ENCODE assay signal across 25 cellular contexts in genomic region chr22:19814428-19814827, GRCh38. TPM values are rescaled to one million over a fixed set of nuclear protein-coding genes. Genes with fewer than 3 reads are reported as not detected.
DNase-seq lines count a peak whose midpoint lies in the region; ATAC-seq, FAIRE-seq and TF ChIP-seq lines count a peak whose summit lies in the region.
"Had no signal": no experiment of that assay in that cellular context is flagged by ENCODE, and none has a peak within 500 bp of the region (broad histone marks: within the 10 kb centered on the region; RNA-seq: fewer than 3 reads in every experiment).

No MANE protein-coding gene starts in this region.

- DNase-seq in activated CD4-positive, alpha-beta memory T cell treated with anti-CD3 and anti-CD28 coated beads, Interleukin-2, amount 10 ng/mL, durations not matched to agents 7 days and 5 days: peak; percentile 9
- DNase-seq in activated CD4-positive, alpha-beta memory T cell treated with anti-CD3 and anti-CD28 coated beads for 36 hours: no peak
- DNase-seq in RWPE1 (ENCODE audit: low spot score) (no peak), K562 (ENCODE audit: extremely low read depth in 1 of 4, low spot score in 3 of 4) (no peak), posterior vena cava (ENCODE audit: low spot score) (peak; percentile 37), A673 (ENCODE audit: low spot score) (no peak), body of pancreas (no peak)
- DNase-seq: 8988T, DMS153, DND-41, GOT3, HCEC 1CT, KG1, MG63, NCI-H1105 treated with DMSO at 0.1 percent for 48 hours, NCI-H146, NCI-H2029, NCI-H446 treated with DMSO at 0.1 percent for 48 hours, NCI-H526, PC-9, Right ventricle myocardium superior had no signal

- no peaks in the 10 kb centered on the region for H3K9me3 Mint-ChIP-seq in activated CD4-positive, alpha-beta memory T cell treated with anti-CD3 and anti-CD28 coated beads, Interleukin-2, amount 10 ng/mL, durations not matched to agents 7 days and 5 days
- no peaks in the 10 kb centered on the region for H3K9me3 Mint-ChIP-seq in activated CD4-positive, alpha-beta memory T cell treated with anti-CD3 and anti-CD28 coated beads for 36 hours

- no peak overlapping the region for H3K4me3 ChIP-seq in K562
- H3K4me3 ChIP-seq in A673 (ENCODE audit: low read depth, low read length, poor library complexity, severe bottlenecking): no peak overlapping the region
- H3K4me3 ChIP-seq in body of pancreas: no peak overlapping the region
- H3K4me3 ChIP-seq: MG63, PC-9, SJSA1 had no signal

- BruUV-seq in K562 (replicated peaks; lab: Mats Ljungman, UMichigan) (no TSS peak), A673 (replicated peaks; lab: Mats Ljungman, UMichigan) (no TSS peak)

- H2AFZ ChIP-seq in K562 (ENCODE audit: low read depth, low read length): no peak overlapping the region
- H2AFZ ChIP-seq: PC-9 had no signal

- H3K4me1 ChIP-seq in K562 (replicated peaks in 1 of 2; ENCODE audit: control insufficient read depth in 2 of 2, insufficient read depth in 2 of 2, low read length in 2 of 2) (peaks cover 22 to 70% of the 10 kb centered on the region in 2 experiments), A673 (ENCODE audit: insufficient read depth, low read length, poor library complexity, severe bottlenecking) (peaks cover 19% of the 10 kb centered on the region), body of pancreas (no peaks in the 10 kb centered on the region)

- POLR2A ChIA-PET in activated CD4-positive, alpha-beta memory T cell treated with anti-CD3 and anti-CD28 coated beads, Interleukin-2, amount 10 ng/mL, durations not matched to agents 7 days and 5 days (lab: Charles Lee): interaction anchor here (0.6 kb wide), 1 partner anchor 129 kb away, joined by 3 read pairs; no protein-coding TSS in a partner anchor
- POLR2A ChIA-PET in activated CD4-positive, alpha-beta memory T cell treated with anti-CD3 and anti-CD28 coated beads for 36 hours (lab: Charles Lee): no interaction called here
- POLR2A ChIA-PET in RWPE1 (lab: Yijun Ruan, JAX; ENCODE audit: low non-redundant PET) (no interaction called here), K562 (lab: Yijun Ruan, JAX) (interaction anchor here (0.6 to 2.0 kb wide), 16 partner anchors 9 to 382 kb away, joined by 3 to 12 read pairs (median 4); partner anchors contain the start of genes GNB1L, MRPL40 and RTL10), A673 (lab: Charles Lee; ENCODE audit: low non-redundant PET) (no interaction called here)

- H3K36me3 Mint-ChIP-seq in activated CD4-positive, alpha-beta memory T cell treated with anti-CD3 and anti-CD28 coated beads, Interleukin-2, amount 10 ng/mL, durations not matched to agents 7 days and 5 days (ENCODE audit: low read depth): no peaks in the 10 kb centered on the region
- peaks cover 3% of the 10 kb centered on the region for H3K36me3 Mint-ChIP-seq in activated CD4-positive, alpha-beta memory T cell treated with anti-CD3 and anti-CD28 coated beads for 36 hours

- peak overlapping the region in 1 of 2 experiments; percentile 54; a peak in 1 of 4 replicates for H3K9ac ChIP-seq in K562 (ENCODE audit: insufficient read depth in 1 of 2, low read depth in 2 of 2, low read length in 2 of 2)

- H3K4me2 ChIP-seq in K562 (ENCODE audit: insufficient read depth, low read length): no peak overlapping the region
- H3K4me2 ChIP-seq: PC-9 had no signal

- no peak for TF ChIP-seq EP300 in K562 (IDR thresholded peaks at IDR 0.05; ENCODE audit: low read length)

- no peak for TF ChIP-seq RAD21 in K562 (CRISPR knock-in tag; conservative IDR thresholded peaks at IDR 0.05 in 1 of 2, IDR thresholded peaks at IDR 0.05 in 1 of 2)

- H3K27me3 Mint-ChIP-seq in activated CD4-positive, alpha-beta memory T cell treated with anti-CD3 and anti-CD28 coated beads, Interleukin-2, amount 10 ng/mL, durations not matched to agents 7 days and 5 days: no peaks in the 10 kb centered on the region
- H3K27me3 Mint-ChIP-seq in activated CD4-positive, alpha-beta memory T cell treated with anti-CD3 and anti-CD28 coated beads for 36 hours: no peaks in the 10 kb centered on the region

- H3K27ac ChIP-seq in RWPE1: peak overlapping the region; percentile 32; the same call in 1 of the 2 replicates
- H3K27ac ChIP-seq in K562 (ENCODE audit: extremely low read depth, low read depth, low read length): no peak overlapping the region; the same call in 2 of the 3 replicates
- H3K27ac ChIP-seq in A673 (ENCODE audit: low read depth, low read length, poor library complexity, severe bottlenecking): no peak overlapping the region
- H3K27ac ChIP-seq in body of pancreas: no peak overlapping the region
- H3K27ac ChIP-seq: PC-9, SJSA1 had no signal

- no peak overlapping the region for H3K4me3 Mint-ChIP-seq in activated CD4-positive, alpha-beta memory T cell treated with anti-CD3 and anti-CD28 coated beads, Interleukin-2, amount 10 ng/mL, durations not matched to agents 7 days and 5 days
- no peak overlapping the region for H3K4me3 Mint-ChIP-seq in activated CD4-positive, alpha-beta memory T cell treated with anti-CD3 and anti-CD28 coated beads for 36 hours

- FAIRE-seq in K562 (lab: Jason Lieb, UNC): no peak

- intact Hi-C loops in activated CD4-positive, alpha-beta memory T cell treated with anti-CD3 and anti-CD28 coated beads for 36 hours (cut with micrococcal nuclease): no loop called here
- intact Hi-C loops in K562 (cut with micrococcal nuclease) (no loop called here), posterior vena cava (cut with DNase I) (no loop called here), A673 (cut with micrococcal nuclease; ENCODE audit: unreplicated experiment) (no loop called here), body of pancreas (cut with DNase I) (no loop called here)

- no peaks in the 10 kb centered on the region for H3K9me1 ChIP-seq in K562 (ENCODE audit: control insufficient read depth, insufficient read depth, low read length)

- H3K27me3 ChIP-seq in K562 (ENCODE audit: control insufficient read depth in 2 of 2, insufficient read depth in 2 of 2, low read length in 2 of 2): no peaks in the 10 kb centered on the region
- H3K27me3 ChIP-seq in A673 (replicated peaks; ENCODE audit: insufficient read depth, low read depth, low read length, poor library complexity): no peaks in the 10 kb centered on the region
- H3K27me3 ChIP-seq in body of pancreas: no peaks in the 10 kb centered on the region
- H3K27me3 ChIP-seq: MG63, SJSA1 had no signal

- H3K9me3 ChIP-seq in K562 (replicated peaks; ENCODE audit: control insufficient read depth, insufficient read depth, low read depth, low read length) (no peaks in the 10 kb centered on the region), A673 (ENCODE audit: low read depth, low read length, poor library complexity, severe bottlenecking) (no peaks in the 10 kb centered on the region), body of pancreas (no peaks in the 10 kb centered on the region)
- H3K9me3 ChIP-seq: MG63, SJSA1 had no signal

- H3K4me1 Mint-ChIP-seq in activated CD4-positive, alpha-beta memory T cell treated with anti-CD3 and anti-CD28 coated beads, Interleukin-2, amount 10 ng/mL, durations not matched to agents 7 days and 5 days: peaks cover 7% of the 10 kb centered on the region
- peaks cover 4% of the 10 kb centered on the region for H3K4me1 Mint-ChIP-seq in activated CD4-positive, alpha-beta memory T cell treated with anti-CD3 and anti-CD28 coated beads for 36 hours (ENCODE audit: low read depth)

- in situ Hi-C loops in K562 (cut with MboI): no loop called here

- CTCF ChIA-PET in activated CD4-positive, alpha-beta memory T cell treated with anti-CD3 and anti-CD28 coated beads, Interleukin-2, amount 10 ng/mL, durations not matched to agents 7 days and 5 days (lab: Charles Lee): no interaction called here
- CTCF ChIA-PET in activated CD4-positive, alpha-beta memory T cell treated with anti-CD3 and anti-CD28 coated beads for 36 hours (lab: Charles Lee): interaction anchor here (2.0 kb wide), 1 partner anchor 84 kb away, joined by 5 read pairs; no protein-coding TSS in a partner anchor
- CTCF ChIA-PET in RWPE1 (lab: Yijun Ruan, JAX): interaction anchor here (0.6 kb wide), 1 partner anchor 139 kb away, joined by 3 read pairs; no protein-coding TSS in a partner anchor
- CTCF ChIA-PET in K562 (lab: Yijun Ruan, JAX; ENCODE audit: low intra/inter-chr PET ratio): no interaction called here
- CTCF ChIA-PET in A673 (lab: Charles Lee): interaction anchor here (1.3 kb wide), 1 partner anchor 96 kb away, joined by 3 read pairs; no protein-coding TSS in a partner anchor

- H4K20me1 ChIP-seq in K562 (replicated peaks; ENCODE audit: control insufficient read depth, insufficient read depth, low read length): no peaks in the 10 kb centered on the region

- no peak for TF ChIP-seq POLR2A in K562 (conservative IDR thresholded peaks at IDR 0.05)
- no peak for TF ChIP-seq POLR2A in body of pancreas (IDR thresholded peaks at IDR 0.05)

- H3K36me3 ChIP-seq in K562 (ENCODE audit: control insufficient read depth, insufficient read depth, low read length): no peaks in the 10 kb centered on the region
- no peaks in the 10 kb centered on the region for H3K36me3 ChIP-seq in A673 (ENCODE audit: insufficient read depth, low read length, poor library complexity, severe bottlenecking)
- H3K36me3 ChIP-seq in body of pancreas (replicated peaks in 1 of 2; ENCODE audit: insufficient read depth in 1 of 2, low read depth in 2 of 2): no peaks in the 10 kb centered on the region
- H3K36me3 ChIP-seq: MG63, SJSA1 had no signal

- WGBS in K562 (ENCODE audit: insufficient coverage, low coverage, missing lambda C conversion rate): 74% methylated on average over 5 of the region's 5 CpGs
- 80 to 81% methylated on average over 5 of the region's 5 CpGs for WGBS in body of pancreas, 2 donors

- no peaks in the 10 kb centered on the region for H3K79me2 ChIP-seq in K562 (ENCODE audit: control insufficient read depth, insufficient read depth, low read length)

- ATAC-seq in K562 (no peak), GM19035 (IDR thresholded peaks at IDR 0.05; ENCODE audit: unreplicated experiment) (no peak), body of pancreas (no peak)

- H3K27ac Mint-ChIP-seq in activated CD4-positive, alpha-beta memory T cell treated with anti-CD3 and anti-CD28 coated beads, Interleukin-2, amount 10 ng/mL, durations not matched to agents 7 days and 5 days: no peak overlapping the region
- H3K27ac Mint-ChIP-seq in activated CD4-positive, alpha-beta memory T cell treated with anti-CD3 and anti-CD28 coated beads for 36 hours: no peak overlapping the region

- no peak for TF ChIP-seq CTCF in RWPE1 (conservative IDR thresholded peaks at IDR 0.05; ENCODE audit: low read depth)
- no peak for TF ChIP-seq CTCF in K562 (IDR thresholded peaks at IDR 0.05 in 2 of 3, conservative IDR thresholded peaks at IDR 0.05 in 1 of 3; ENCODE audit: insufficient read depth in 2 of 3, low read depth in 1 of 3, low read length in 3 of 3)
- no peak for TF ChIP-seq CTCF in A673 (conservative IDR thresholded peaks at IDR 0.05; ENCODE audit: low read depth, low read length)
- TF ChIP-seq CTCF in body of pancreas (IDR thresholded peaks at IDR 0.05): no peak

RNA-seq across cellular contexts. Expression of gene GNB1L, which starts 40.2 kb away (rescaled TPM):
- total RNA-seq in activated CD4-positive, alpha-beta memory T cell treated with anti-CD3 and anti-CD28 coated beads, Interleukin-2, amount 10 ng/mL, durations not matched to agents 7 days and 5 days: 1 to 10 TPM; 7.4 to 8.7 TPM
- total RNA-seq in activated CD4-positive, alpha-beta memory T cell treated with anti-CD3 and anti-CD28 coated beads for 36 hours: 10 to 100 TPM; 11.3 to 12.3 TPM
- 5.3 and 21.3 TPM in 2 replicates for total RNA-seq in K562 (2011; cell fraction: chromatin; rRNA removed; ENCODE audit: low replicate concordance)
- total RNA-seq in K562 (2011; cell fraction: nucleolus; rRNA removed): 21.8 and 25.5 TPM in 2 replicates
- total RNA-seq in K562 (2011; cell fraction: nucleoplasm; rRNA removed): 7.3 and 7.8 TPM in 2 replicates
- total RNA-seq in K562 (2014; rRNA removed) (48.9 and 69.1 TPM in 2 replicates), K562 (2014; rRNA removed; fragmentation: Illumina TruSeq; extraction: Trizol) (0.57 and 0.84 TPM in 2 replicates), K562 (2015; rRNA removed; fragmentation: Illumina TruSeq; extraction: Trizol) (17.8 and 20.6 TPM in 2 replicates), K562 (2021) (50.5 and 55.3 TPM in 2 replicates), posterior vena cava (1 to 10 TPM; 3.6 to 3.9 TPM), A673 (2021) (17.8 and 17.9 TPM in 2 replicates), body of pancreas (1 to 10 TPM; 1.3 to 3.3 TPM)
- polyA plus RNA-seq in K562 (2011; rRNA removed) (10.2 and 35.0 TPM in 2 replicates), K562 (2014; fragmentation: Illumina TruSeq; extraction: Trizol) (1.9 and 18.0 TPM in 2 replicates), K562 (2014; fragmentation: Nextera tagmentation; extraction: Ambion mirVana) (1 to 10 TPM in 1 of 2 experiments, under 1 TPM in 1; 0.56 to 3.5 TPM), K562 (2014; rRNA removed) (40.7 and 41.3 TPM in 2 replicates)
- 37.2 and 43.8 TPM in 2 replicates for polyA plus RNA-seq in K562 (2011; cell fraction: cytosol; rRNA removed)
- 33.2 and 43.3 TPM in 2 replicates for polyA plus RNA-seq in K562 (2011; cell fraction: nucleus; rRNA removed)
- polyA plus RNA-seq in K562 (2012): 42.2 and 62.2 TPM in 2 replicates
- 2.8 and 3.7 TPM in 2 replicates for polyA minus RNA-seq in K562 (2011; rRNA and poly(A)+ RNA removed)
- polyA minus RNA-seq in K562 (2011; cell fraction: cytosol; rRNA and poly(A)+ RNA removed): 13.2 and 33.0 TPM in 2 replicates
- polyA minus RNA-seq in K562 (2011; cell fraction: nucleus; rRNA and poly(A)+ RNA removed): 12.0 and 14.3 TPM in 2 replicates

RNA-seq across cellular contexts. Expression of gene RTL10, which starts 40.2 kb away (rescaled TPM):
- total RNA-seq in activated CD4-positive, alpha-beta memory T cell treated with anti-CD3 and anti-CD28 coated beads, Interleukin-2, amount 10 ng/mL, durations not matched to agents 7 days and 5 days: 10 to 100 TPM; 13.3 to 13.5 TPM
- 10 to 100 TPM; 11.5 to 13.5 TPM for total RNA-seq in activated CD4-positive, alpha-beta memory T cell treated with anti-CD3 and anti-CD28 coated beads for 36 hours
- total RNA-seq in K562 (2011; cell fraction: chromatin; rRNA removed; ENCODE audit: low replicate concordance): 82.4 and 192 TPM in 2 replicates
- 134 and 166 TPM in 2 replicates for total RNA-seq in K562 (2011; cell fraction: nucleolus; rRNA removed)
- total RNA-seq in K562 (2011; cell fraction: nucleoplasm; rRNA removed): 107 and 110 TPM in 2 replicates
- 32.5 and 42.0 TPM in 2 replicates for total RNA-seq in K562 (2014; rRNA removed)
- 16.3 and 19.8 TPM in 2 replicates for total RNA-seq in K562 (2014; rRNA removed; fragmentation: Illumina TruSeq; extraction: Trizol)
- 26.2 and 28.8 TPM in 2 replicates for total RNA-seq in K562 (2015; rRNA removed; fragmentation: Illumina TruSeq; extraction: Trizol)
- 75.4 and 75.5 TPM in 2 replicates for total RNA-seq in K562 (2021)
- 32.7 and 82.6 TPM in 2 replicates for polyA plus RNA-seq in K562 (2011; rRNA removed)
- 68.8 and 74.9 TPM in 2 replicates for polyA plus RNA-seq in K562 (2011; cell fraction: cytosol; rRNA removed)
- 124 and 157 TPM in 2 replicates for polyA plus RNA-seq in K562 (2011; cell fraction: nucleus; rRNA removed)
- 40.3 and 56.9 TPM in 2 replicates for polyA plus RNA-seq in K562 (2012)
- polyA plus RNA-seq in K562 (2014; fragmentation: Illumina TruSeq; extraction: Trizol): 39.2 and 40.1 TPM in 2 replicates
- polyA plus RNA-seq in K562 (2014; fragmentation: Nextera tagmentation; extraction: Ambion mirVana): 10 to 100 TPM; 23.6 to 33.7 TPM
- polyA plus RNA-seq in K562 (2014; rRNA removed): 28.2 and 31.2 TPM in 2 replicates
- 49.5 and 66.5 TPM in 2 replicates for polyA minus RNA-seq in K562 (2011; rRNA and poly(A)+ RNA removed)
- 31.7 and 46.0 TPM in 2 replicates for polyA minus RNA-seq in K562 (2011; cell fraction: cytosol; rRNA and poly(A)+ RNA removed)
- 42.7 and 85.4 TPM in 2 replicates for polyA minus RNA-seq in K562 (2011; cell fraction: nucleus; rRNA and poly(A)+ RNA removed)
- 1 to 10 TPM; 7.6 to 8.6 TPM for total RNA-seq in posterior vena cava
- 22.7 and 25.6 TPM in 2 replicates for total RNA-seq in A673 (2021)
- 10 to 100 TPM; 10.2 to 14.8 TPM for total RNA-seq in body of pancreas

RNA-seq across cellular contexts. Expression of gene TBX1, which starts 53.9 kb away (rescaled TPM):
- total RNA-seq in activated CD4-positive, alpha-beta memory T cell treated with anti-CD3 and anti-CD28 coated beads, Interleukin-2, amount 10 ng/mL, durations not matched to agents 7 days and 5 days: not detected
- not detected for total RNA-seq in activated CD4-positive, alpha-beta memory T cell treated with anti-CD3 and anti-CD28 coated beads for 36 hours
- total RNA-seq in K562 (2011; cell fraction: chromatin; rRNA removed; ENCODE audit: low replicate concordance): 31.9 and 90.7 TPM in 2 replicates
- total RNA-seq in K562 (2011; cell fraction: nucleolus; rRNA removed): 41.9 and 52.4 TPM in 2 replicates
- total RNA-seq in K562 (2011; cell fraction: nucleoplasm; rRNA removed): 40.6 and 47.0 TPM in 2 replicates
- total RNA-seq in K562 (2014; rRNA removed) (8.9 and 14.0 TPM in 2 replicates), K562 (2014; rRNA removed; fragmentation: Illumina TruSeq; extraction: Trizol) (2.1 and 2.6 TPM in 2 replicates), K562 (2015; rRNA removed; fragmentation: Illumina TruSeq; extraction: Trizol) (3.5 and 3.9 TPM in 2 replicates), K562 (2021) (34.2 and 35.0 TPM in 2 replicates), posterior vena cava (1 to 10 TPM; 7.5 to 8.1 TPM), A673 (2021) (3.6 and 4.7 TPM in 2 replicates), body of pancreas (1 to 10 TPM in 1 of 2 donors, not detected in 1; 1.0 TPM)
- polyA plus RNA-seq in K562 (2011; rRNA removed) (2.5 and 9.5 TPM in 2 replicates), K562 (2014; fragmentation: Illumina TruSeq; extraction: Trizol) (8.0 and 12.8 TPM in 2 replicates), K562 (2014; fragmentation: Nextera tagmentation; extraction: Ambion mirVana) (under 1 TPM; 0.07 to 0.11 TPM), K562 (2014; rRNA removed) (14.7 and 17.1 TPM in 2 replicates)
- polyA plus RNA-seq in K562 (2011; cell fraction: cytosol; rRNA removed): 5.8 and 7.7 TPM in 2 replicates
- 55.1 and 87.1 TPM in 2 replicates for polyA plus RNA-seq in K562 (2011; cell fraction: nucleus; rRNA removed)
- 12.4 and 14.0 TPM in 2 replicates for polyA plus RNA-seq in K562 (2012)
- polyA minus RNA-seq in K562 (2011; rRNA and poly(A)+ RNA removed): 2.2 and 5.5 TPM in 2 replicates
- polyA minus RNA-seq in K562 (2011; cell fraction: cytosol; rRNA and poly(A)+ RNA removed): 5.4 and 22.9 TPM in 2 replicates
- 20.1 and 45.7 TPM in 2 replicates for polyA minus RNA-seq in K562 (2011; cell fraction: nucleus; rRNA and poly(A)+ RNA removed)
- total RNA-seq: RPMI7951 had no signal
- polyA plus RNA-seq: BJ had no signal

Comparison
In these comparisons a context has a peak if more than half of its experiments do, and no peak if none do; other contexts are left out.
1. DNase-seq: peak in activated CD4-positive, alpha-beta memory T cell treated with anti-CD3 and anti-CD28 coated beads, Interleukin-2, amount 10 ng/mL, durations not matched to agents 7 days and 5 days (single experiment) and posterior vena cava (single experiment); none in activated CD4-positive, alpha-beta memory T cell treated with anti-CD3 and anti-CD28 coated beads for 36 hours (single experiment), RWPE1 (single experiment), K562 (0 of 4), A673 (single experiment) and body of pancreas (0 of 4).
2. CTCF ChIA-PET loops: an anchor here in activated CD4-positive, alpha-beta memory T cell treated with anti-CD3 and anti-CD28 coated beads for 36 hours (2.0 kb wide), RWPE1 (0.6 kb wide) and A673 (1.3 kb wide); none called in activated CD4-positive, alpha-beta memory T cell treated with anti-CD3 and anti-CD28 coated beads, Interleukin-2, amount 10 ng/mL, durations not matched to agents 7 days and 5 days and K562.
3. POLR2A ChIA-PET loops: an anchor here in activated CD4-positive, alpha-beta memory T cell treated with anti-CD3 and anti-CD28 coated beads, Interleukin-2, amount 10 ng/mL, durations not matched to agents 7 days and 5 days (0.6 kb wide) and K562 (0.6 to 2.0 kb wide); none called in activated CD4-positive, alpha-beta memory T cell treated with anti-CD3 and anti-CD28 coated beads for 36 hours, RWPE1 and A673.